Comparison of ENCODE assay signal across 2 cellular contexts in genomic region chr17:81092518-81093095, GRCh38.
TF ChIP-seq lines count a peak whose summit lies in the region.

No MANE protein-coding gene starts in this region.

TF ChIP-seq in SK-N-SH, 30 proteins besides CTCF, POLR2A, EP300 and RAD21:
- TF ChIP-seq FOXJ3 (CRISPR knock-in tag; IDR thresholded peaks at IDR 0.05) (0 out of 2 replicates have a peak, but pooled peaks have one; percentile 5), RXRA (IDR thresholded peaks at IDR 0.05; ENCODE audit: borderline replicate concordance, low read depth) (no peak)
TF ChIP-seq in SK-N-SH: peak in this region for 1.

TF ChIP-seq in SK-N-SH treated with all-trans-retinoic acid at 6 μM for 48 hours, 23 proteins besides CTCF, POLR2A, EP300 and RAD21:
- TF ChIP-seq TSHZ2 (CRISPR knock-in tag; IDR thresholded peaks at IDR 0.05), result no peak
- no peak for TF ChIP-seq ZNF8 (CRISPR knock-in tag; IDR thresholded peaks at IDR 0.05)
- TF ChIP-seq ZNF565 (CRISPR knock-in tag; conservative IDR thresholded peaks at IDR 0.05; ENCODE audit: low read depth), result no peak
- TF ChIP-seq CSRNP3 (CRISPR knock-in tag; IDR thresholded peaks at IDR 0.05), result no peak
- TF ChIP-seq TOX (CRISPR knock-in tag; IDR thresholded peaks at IDR 0.05; ENCODE audit: borderline replicate concordance), result no peak
TF ChIP-seq in SK-N-SH treated with all-trans-retinoic acid at 6 μM for 48 hours: peak in this region for 0.
